In the genomic region with DNA sequence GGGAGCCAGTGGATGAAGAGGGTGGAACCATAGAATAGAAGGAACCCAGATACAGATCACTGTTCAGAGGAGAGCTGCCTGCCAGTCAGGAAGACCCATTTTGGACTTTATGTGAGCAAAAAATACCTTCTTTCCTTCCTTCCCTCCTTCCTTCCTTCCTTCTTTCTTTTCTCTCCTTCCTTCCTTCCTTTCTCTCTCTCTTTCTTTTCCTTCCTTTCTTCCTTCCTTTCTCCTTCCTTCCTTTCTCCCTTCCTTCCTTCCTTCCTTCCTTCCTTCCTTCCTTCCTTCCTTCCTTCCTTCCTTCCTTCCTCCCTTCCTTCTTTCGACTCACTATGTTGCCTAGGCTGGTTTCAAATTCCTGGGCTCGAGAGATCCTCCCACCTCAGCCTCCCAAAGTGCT, we compare ENCODE assay signal across 10 cellular contexts. TPM values are rescaled to one million over a fixed set of nuclear protein-coding genes. Genes with fewer than 3 reads are reported as not detected.
"Had no signal": no experiment of that assay in that cellular context is flagged by ENCODE, and none has a peak within 500 bp of the region (broad histone marks: within the 10 kb centered on the region; RNA-seq: fewer than 3 reads in every experiment).

No MANE protein-coding gene starts in this region.

- H3K4me1 ChIP-seq: HAP-1 had no signal

- H3K27ac ChIP-seq: GM23248, HL-60 had no signal

- H3K27ac Mint-ChIP-seq: HFFc6, IgD-negative memory B cell had no signal

- H3K9me3 ChIP-seq: HAP-1 had no signal

- H3K36me3 Mint-ChIP-seq: IgD-negative memory B cell had no signal

- H3K36me3 ChIP-seq: HAP-1 had no signal

- H3K4me3 Mint-ChIP-seq: HFFc6, IgD-negative memory B cell had no signal

- H3K9me3 Mint-ChIP-seq: HFFc6, IgD-negative memory B cell had no signal

- ATAC-seq: HepG2 had no signal

- H3K4me3 ChIP-seq: GM23248, HAP-1 had no signal

- DNase-seq: GM23248, GOT3, H7, HFFc6, KG1 had no signal

- H3K9ac ChIP-seq: GM23248 had no signal

RNA-seq across cellular contexts. Expression of a gene that starts 22.1 kb away (rescaled TPM):
- total RNA-seq: H7, HepG2, HT1080 had no signal
